In genomic region chr5:171388816-171389168, GRCh38 we compare ENCODE assay signal across 9 cellular contexts. TPM values are rescaled to one million over a fixed set of nuclear protein-coding genes. Genes with fewer than 3 reads are reported as not detected.
A peak's percentile ranks its signal among the peaks of the same experiment; 100 is the strongest.
DNase-seq lines count a peak whose midpoint lies in the region; ATAC-seq and TF ChIP-seq lines count a peak whose summit lies in the region.
"Had no signal": no experiment of that assay in that cellular context is flagged by ENCODE, and none has a peak within 500 bp of the region (broad histone marks: within the 10 kb centered on the region; RNA-seq: fewer than 3 reads in every experiment).

No MANE protein-coding gene starts in this region.

- peak overlapping the region; percentile 99 for H3K9ac ChIP-seq in HUES64 (ENCODE audit: low read depth, low read length)

- DNase-seq in AG10803 (ENCODE audit: low read depth): no peak
- DNase-seq in aorta: peak in 1 of 2 donors; percentile 30
- no peak for DNase-seq in NCI-H187 treated with DMSO at 0.1 percent for 48 hours (lab: John Stamatoyannopoulos, UW)
- DNase-seq in AG08396 (ENCODE audit: low spot score): no peak

- H3K4me1 Mint-ChIP-seq in brain: peaks cover 57% of the 10 kb centered on the region

- intact Hi-C loops in aorta (cut with DNase I): no loop called here

- WGBS in HUES64: 0% methylated on average over 14 of the region's 14 CpGs
- 2 to 3% methylated on average over 14 of the region's 14 CpGs for WGBS in aorta, 2 donors

- H3K27ac ChIP-seq in HUES64 (ENCODE audit: low read depth, low read length) (peak overlapping the region; percentile 90), muscle layer of duodenum (ENCODE audit: low read length) (no peak overlapping the region), aorta (ENCODE audit: low read depth in 1 of 2, low read length in 2 of 2) (no peak overlapping the region)

- peaks cover 0 to 7% (median 4%) of the 10 kb centered on the region in 5 experiments for H3K9me3 Mint-ChIP-seq in brain

- no peaks in the 10 kb centered on the region for H3K9me3 ChIP-seq in HUES64 (ENCODE audit: insufficient read depth, low read depth, low read length)
- no peaks in the 10 kb centered on the region for H3K9me3 ChIP-seq in muscle layer of duodenum (ENCODE audit: control insufficient read depth in 1 of 2, low read length in 2 of 2)
- H3K9me3 ChIP-seq in aorta (ENCODE audit: control insufficient read depth, low read length): no peaks in the 10 kb centered on the region

- TF ChIP-seq CTCF in AG10803 (conservative IDR thresholded peaks at IDR 0.05; ENCODE audit: low read length) (no peak), brain (conservative IDR thresholded peaks at IDR 0.05) (no peak)

- ATAC-seq in aorta (ENCODE audit: low FRiP score) (no peak), GM19023 (IDR thresholded peaks at IDR 0.05; ENCODE audit: unreplicated experiment) (no peak)

- H3K27me3 Mint-ChIP-seq in brain: peaks cover 9% of the 10 kb centered on the region

- H3K27ac Mint-ChIP-seq in brain: peak overlapping the region; percentile 97 to 100 (median 100)

- peaks cover 54% of the 10 kb centered on the region for H3K36me3 Mint-ChIP-seq in brain

- H3K4me1 ChIP-seq in HUES64 (ENCODE audit: insufficient read depth, low read length): peaks cover 26% of the 10 kb centered on the region
- peaks cover 8 to 23% of the 10 kb centered on the region in 2 donors for H3K4me1 ChIP-seq in muscle layer of duodenum (ENCODE audit: control insufficient read depth in 1 of 2, insufficient read depth in 2 of 2, low read length in 2 of 2)
- peaks cover 0 to 7% of the 10 kb centered on the region in 2 donors for H3K4me1 ChIP-seq in aorta (ENCODE audit: control insufficient read depth in 1 of 2, insufficient read depth in 2 of 2, low read length in 2 of 2)

- peak overlapping the region; percentile 67 for H3K4me3 ChIP-seq in AG10803 (ENCODE audit: low read length)
- peak overlapping the region; percentile 94 for H3K4me3 ChIP-seq in HUES64 (ENCODE audit: low read length)
- H3K4me3 ChIP-seq in muscle layer of duodenum (ENCODE audit: low read depth in 1 of 2, low read length in 2 of 2): peak overlapping the region; percentile 92
- peak overlapping the region; percentile 50 to 86 for H3K4me3 ChIP-seq in aorta (ENCODE audit: low read length in 2 of 2)

- H3K27me3 ChIP-seq in HUES64 (ENCODE audit: insufficient read depth, low read length): no peaks in the 10 kb centered on the region
- no peaks in the 10 kb centered on the region for H3K27me3 ChIP-seq in muscle layer of duodenum (ENCODE audit: low read depth, low read length)
- no peaks in the 10 kb centered on the region for H3K27me3 ChIP-seq in aorta (ENCODE audit: control insufficient read depth in 1 of 2, insufficient read depth in 2 of 2, low read length in 1 of 2)

- H3K4me3 Mint-ChIP-seq in brain: peak overlapping the region; percentile 95 to 100 (median 99)

- H3K36me3 ChIP-seq in HUES64 (ENCODE audit: insufficient read depth, low read length) (peaks cover 53% of the 10 kb centered on the region), muscle layer of duodenum (ENCODE audit: control insufficient read depth in 1 of 2, insufficient read depth in 2 of 2, low read length in 2 of 2) (peaks cover 11 to 29% of the 10 kb centered on the region in 2 donors), aorta (ENCODE audit: control insufficient read depth in 1 of 2, insufficient read depth in 2 of 2, low read length in 1 of 2) (peaks cover 2 to 3% of the 10 kb centered on the region in 2 donors)

RNA-seq across cellular contexts. Expression of gene NPM1, which starts 1.1 kb away (rescaled TPM):
- polyA plus RNA-seq in HUES64 (2013, experiment 1 of 2): 3,673 TPM
- polyA plus RNA-seq in HUES64 (2013, experiment 2 of 2): 3,820 TPM
- 407 TPM for polyA plus RNA-seq in brain (ENCODE audit: insufficient read depth, low read depth, low replicate concordance)
- total RNA-seq in aorta: 100 to 1,000 TPM; 496 to 519 TPM
- polyA plus RNA-seq in aorta: 1,000 to 10,000 TPM; 1,947 to 4,113 TPM

RNA-seq across cellular contexts. Expression of gene FGF18, which starts 30.7 kb away (rescaled TPM):
- 1.5 TPM for polyA plus RNA-seq in HUES64 (2013, experiment 1 of 2)
- polyA plus RNA-seq in HUES64 (2013, experiment 2 of 2): 2.9 TPM
- polyA plus RNA-seq in brain (ENCODE audit: insufficient read depth, low read depth, low replicate concordance) (0.58 TPM), aorta (1 to 10 TPM in 1 of 2 donors, not detected in 1; 2.1 TPM)
- 10 to 100 TPM in 1 of 2 donors, 1 to 10 TPM in 1; 2.9 to 15.2 TPM for total RNA-seq in aorta
- total RNA-seq: lung microvascular endothelial cell had no signal
